In genomic region chr2:213740453-213740852, GRCh38 we compare ENCODE assay signal across 14 cellular contexts.
A peak's percentile ranks its signal among the peaks of the same experiment; 100 is the strongest.
DNase-seq lines count a peak whose midpoint lies in the region; ATAC-seq and TF ChIP-seq lines count a peak whose summit lies in the region.
"Had no signal": no experiment of that assay in that cellular context is flagged by ENCODE, and none has a peak within 500 bp of the region (broad histone marks: within the 10 kb centered on the region; RNA-seq: fewer than 3 reads in every experiment).

No MANE protein-coding gene starts in this region.

- no peaks in the 10 kb centered on the region for H3K27me3 Mint-ChIP-seq in activated CD4-positive, alpha-beta T cell treated with anti-CD3 and anti-CD28 coated beads for 36 hours
- no peaks in the 10 kb centered on the region for H3K27me3 Mint-ChIP-seq in Calu3 (ENCODE audit: unreplicated experiment)
- H3K27me3 Mint-ChIP-seq: activated CD8-positive, alpha-beta T cell treated with anti-CD3 and anti-CD28 coated beads for 36 hours had no signal

- peak; percentile 24 for DNase-seq in GM13977 (ENCODE audit: low spot score)
- no peak for DNase-seq in GM10266 (ENCODE audit: extremely low spot score)
- DNase-seq in mesenteric fat pad (ENCODE audit: low spot score): no peak
- DNase-seq in activated CD4-positive, alpha-beta T cell treated with anti-CD3 and anti-CD28 coated beads for 36 hours: no peak
- DNase-seq in Calu3: no peak
- DNase-seq: activated CD8-positive, alpha-beta T cell treated with anti-CD3 and anti-CD28 coated beads for 36 hours; activated naive CD4-positive, alpha-beta T cell treated with anti-CD3 and anti-CD28 coated beads for 36 hours; DMS53; hippocampal formation; NCI-H2227 treated with DMSO at 0.1 percent for 48 hours; T-helper 2 cell had no signal

- H3K4me1 Mint-ChIP-seq in activated CD4-positive, alpha-beta T cell treated with anti-CD3 and anti-CD28 coated beads for 36 hours: no peaks in the 10 kb centered on the region
- H3K4me1 Mint-ChIP-seq in Calu3 (ENCODE audit: low read depth, unreplicated experiment): no peaks in the 10 kb centered on the region

- TF ChIP-seq CTCF in GM13977 (IDR thresholded peaks at IDR 0.05; ENCODE audit: extremely low read depth, insufficient read depth, missing control alignments) (no peak), GM10266 (IDR thresholded peaks at IDR 0.05; ENCODE audit: control insufficient read depth, insufficient read depth, low read depth, missing control alignments) (no peak), Calu3 (IDR thresholded peaks at IDR 0.05; ENCODE audit: unreplicated experiment) (no peak)

- no peaks in the 10 kb centered on the region for H3K36me3 Mint-ChIP-seq in activated CD4-positive, alpha-beta T cell treated with anti-CD3 and anti-CD28 coated beads for 36 hours (ENCODE audit: low read depth)
- H3K36me3 Mint-ChIP-seq in Calu3 (ENCODE audit: insufficient read depth, unreplicated experiment): no peaks in the 10 kb centered on the region

- CTCF ChIA-PET in activated CD4-positive, alpha-beta T cell treated with anti-CD3 and anti-CD28 coated beads for 36 hours (lab: Charles Lee): no interaction called here
- CTCF ChIA-PET in Calu3 (lab: Charles Lee): no interaction called here

- peak; percentile 75 for ATAC-seq in GM19438 (IDR thresholded peaks at IDR 0.05; ENCODE audit: low read depth, unreplicated experiment)
- peak; percentile 91 for ATAC-seq in HG02759 (IDR thresholded peaks at IDR 0.05; ENCODE audit: unreplicated experiment)
- ATAC-seq in HG03439 (IDR thresholded peaks at IDR 0.05; ENCODE audit: unreplicated experiment): peak; percentile 89
- no peak for ATAC-seq in activated CD4-positive, alpha-beta T cell treated with anti-CD3 and anti-CD28 coated beads for 36 hours
- ATAC-seq: activated CD8-positive, alpha-beta T cell treated with anti-CD3 and anti-CD28 coated beads for 36 hours had no signal

- no peaks in the 10 kb centered on the region for H3K9me3 Mint-ChIP-seq in activated CD4-positive, alpha-beta T cell treated with anti-CD3 and anti-CD28 coated beads for 36 hours (ENCODE audit: low read depth)
- H3K9me3 Mint-ChIP-seq in Calu3 (ENCODE audit: low read depth, unreplicated experiment): peaks cover 5% of the 10 kb centered on the region
- H3K9me3 Mint-ChIP-seq: activated CD8-positive, alpha-beta T cell treated with anti-CD3 and anti-CD28 coated beads for 36 hours; activated naive CD4-positive, alpha-beta T cell treated with anti-CD3 and anti-CD28 coated beads for 36 hours had no signal

- POLR2A ChIA-PET in activated CD4-positive, alpha-beta T cell treated with anti-CD3 and anti-CD28 coated beads for 36 hours (lab: Charles Lee): no interaction called here

- H3K4me3 Mint-ChIP-seq in activated CD4-positive, alpha-beta T cell treated with anti-CD3 and anti-CD28 coated beads for 36 hours: no peak overlapping the region
- H3K4me3 Mint-ChIP-seq in Calu3 (ENCODE audit: low read depth, unreplicated experiment): no peak overlapping the region
- H3K4me3 Mint-ChIP-seq: activated CD8-positive, alpha-beta T cell treated with anti-CD3 and anti-CD28 coated beads for 36 hours; activated naive CD4-positive, alpha-beta T cell treated with anti-CD3 and anti-CD28 coated beads for 36 hours had no signal

- BruUV-seq in Calu3 (replicated peaks; lab: Mats Ljungman, UMichigan): no TSS peak

- in situ Hi-C loops in GM13977 (cut with MboI; ENCODE audit: low pct_unique_long_range_greater_than_20kb, low sequenced_read_pairs, unreplicated experiment): no loop called here

- no peak overlapping the region for H3K27ac Mint-ChIP-seq in activated CD4-positive, alpha-beta T cell treated with anti-CD3 and anti-CD28 coated beads for 36 hours
- no peak overlapping the region for H3K27ac Mint-ChIP-seq in Calu3 (ENCODE audit: unreplicated experiment)
- H3K27ac Mint-ChIP-seq: activated CD8-positive, alpha-beta T cell treated with anti-CD3 and anti-CD28 coated beads for 36 hours; activated naive CD4-positive, alpha-beta T cell treated with anti-CD3 and anti-CD28 coated beads for 36 hours had no signal

- intact Hi-C loops in activated CD4-positive, alpha-beta T cell treated with anti-CD3 and anti-CD28 coated beads for 36 hours (cut with DNase I, micrococcal nuclease): no loop called here
- intact Hi-C loops in Calu3 (cut with micrococcal nuclease; ENCODE audit: unreplicated experiment): no loop called here
